13 cellular contexts compared by ENCODE assay signal in the genomic region with DNA sequence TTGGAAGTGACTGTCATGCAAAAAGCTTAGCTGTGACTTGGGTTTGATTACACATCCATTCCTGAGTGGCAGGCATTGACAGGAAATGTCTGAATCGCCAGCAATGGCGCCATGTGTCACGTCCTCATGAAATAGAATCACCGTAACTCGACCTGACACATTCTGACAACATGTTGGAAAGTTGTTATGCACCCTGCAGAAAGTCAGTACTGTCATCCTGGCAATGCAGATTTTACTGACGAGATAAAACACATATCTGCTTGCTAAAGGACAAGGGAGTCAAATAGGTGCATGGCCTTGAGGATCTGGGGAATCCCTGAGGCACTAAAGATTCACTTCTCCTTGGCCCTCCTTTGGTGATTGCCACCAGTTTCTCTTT.
DNase-seq lines count a peak whose midpoint lies in the region; ATAC-seq lines count a peak whose summit lies in the region.
"Had no signal": no experiment of that assay in that cellular context is flagged by ENCODE, and none has a peak within 500 bp of the region (broad histone marks: within the 10 kb centered on the region; RNA-seq: fewer than 3 reads in every experiment).

No MANE protein-coding gene starts in this region.

- no peak for ATAC-seq in GM21825 (IDR thresholded peaks at IDR 0.05; ENCODE audit: unreplicated experiment)
- ATAC-seq: HCT116; stimulated activated naive B cell treated with anti-CD40 and anti-IgM and Interleukin-4, amounts not matched to agents 10 μg/mL and 1 μg/mL and 100 μg/mL, for 72 hours had no signal

- no peak overlapping the region for H3K18ac ChIP-seq in mesendoderm (ENCODE audit: low read length)

- H2BK15ac ChIP-seq in mesendoderm (replicated peaks; ENCODE audit: low read depth): no peak overlapping the region

- H2BK120ac ChIP-seq in mesendoderm (ENCODE audit: low read depth, low read length): no peak overlapping the region

- no peaks in the 10 kb centered on the region for H3K27me3 ChIP-seq in mesendoderm (ENCODE audit: insufficient read depth, low read length, poor library complexity)
- H3K27me3 ChIP-seq: SJCRH30 had no signal

- no peak overlapping the region for H2BK5ac ChIP-seq in mesendoderm (ENCODE audit: low read length)

- no peak overlapping the region for H3K4me2 ChIP-seq in mesendoderm (ENCODE audit: low read length)

- H3K4me1 ChIP-seq in mesendoderm (ENCODE audit: control insufficient read depth, low read depth, low read length): no peaks in the 10 kb centered on the region

- H3K4ac ChIP-seq in mesendoderm (ENCODE audit: low read depth, low read length): no peak overlapping the region

- DNase-seq in DMS153 (lab: John Stamatoyannopoulos, UW): peak; percentile 56
- DNase-seq in NCI-H128 (lab: John Stamatoyannopoulos, UW; ENCODE audit: unreplicated experiment): peak; percentile 38
- DNase-seq in amniotic epithelial cell (ENCODE audit: low read depth): peak; percentile 9
- peak; percentile 27 for DNase-seq in mesendoderm
- DNase-seq in T-helper 9 cell: no peak
- DNase-seq in NCI-H526 (lab: John Stamatoyannopoulos, UW): no peak
- DNase-seq in NCI-H1436 treated with DMSO at 0.1 percent for 48 hours (lab: John Stamatoyannopoulos, UW): no peak
- DNase-seq: activated naive CD8-positive, alpha-beta T cell treated with anti-CD3 and anti-CD28 coated beads for 36 hours; stimulated activated CD4-positive, alpha-beta T cell treated with anti-CD3 and anti-CD28 coated beads, Interleukin-4, amount 100 ng/mL, for 4 hours; stimulated activated naive B cell treated with anti-CD40 and anti-IgM and Interleukin-4, amounts not matched to agents 10 μg/mL and 1 μg/mL and 100 μg/mL, for 72 hours had no signal

- H4K8ac ChIP-seq in mesendoderm (ENCODE audit: low read depth, low read length): no peak overlapping the region

- no peak overlapping the region for H3K56ac ChIP-seq in mesendoderm (ENCODE audit: low read length)

- no peak overlapping the region for H3K9ac ChIP-seq in mesendoderm (ENCODE audit: low read length)

- no peak overlapping the region for H3K27ac ChIP-seq in mesendoderm (ENCODE audit: low read depth, low read length)
- H3K27ac ChIP-seq: SJCRH30 had no signal

- H4K5ac ChIP-seq in mesendoderm (ENCODE audit: low read length): no peak overlapping the region

- no peaks in the 10 kb centered on the region for H3K79me2 ChIP-seq in mesendoderm (ENCODE audit: control insufficient read depth, insufficient read depth, low read length)

- H3K79me1 ChIP-seq in mesendoderm (ENCODE audit: low read length): no peaks in the 10 kb centered on the region

- no CpG with 5 or more reads among the region's 6 CpGs for WGBS in mesendoderm (ENCODE audit: extremely low coverage, insufficient coverage, low lambda C conversion rate)

- H3K4me3 ChIP-seq in mesendoderm (ENCODE audit: low read length): no peak overlapping the region
- H3K4me3 ChIP-seq: SJCRH30 had no signal

- H2AK5ac ChIP-seq in mesendoderm (ENCODE audit: low read length): no peak overlapping the region

- H3K23ac ChIP-seq in mesendoderm (ENCODE audit: low read length): no peak overlapping the region

- H3K36me3 ChIP-seq in mesendoderm (ENCODE audit: control insufficient read depth, insufficient read depth, low read length): no peaks in the 10 kb centered on the region
- H3K36me3 ChIP-seq: SJCRH30 had no signal

Comparison
In these comparisons a context has a peak if more than half of its experiments do, and no peak if none do; other contexts are left out.
1. DNase-seq: peak in DMS153 (single experiment), NCI-H128 (single experiment), amniotic epithelial cell (single experiment) and mesendoderm (single experiment); none in T-helper 9 cell (single experiment), NCI-H526 (0 of 2) and NCI-H1436 treated with DMSO at 0.1 percent for 48 hours (single experiment).